1 cellular context compared by ENCODE assay signal in genomic region chr3:191401775-191402357, GRCh38.
TF ChIP-seq lines count a peak whose summit lies in the region.

No MANE protein-coding gene starts in this region.

TF ChIP-seq in Ishikawa, 13 proteins besides CTCF, POLR2A, EP300 and RAD21 (continued from another document):
- peak; percentile 34; the same call in 1 of the 2 replicates for TF ChIP-seq REST (IDR thresholded peaks at IDR 0.05; ENCODE audit: low read depth)
